Comparison of ENCODE assay signal across 33 cellular contexts in genomic region chr7:41326616-41327015, GRCh38.
"Had no signal": no experiment of that assay in that cellular context is flagged by ENCODE, and none has a peak within 500 bp of the region (broad histone marks: within the 10 kb centered on the region; RNA-seq: fewer than 3 reads in every experiment).

No MANE protein-coding gene starts in this region.

- FAIRE-seq: TTC549 had no signal

- DNase-seq: activated CD4-positive, alpha-beta memory T cell treated with anti-CD3 and anti-CD28 coated beads, Interleukin-2, amount 10 ng/mL, durations not matched to agents 7 days and 5 days; activated CD4-positive, alpha-beta T cell treated with anti-CD3 and anti-CD28 coated beads for 1 hour; activated CD4-positive, alpha-beta T cell treated with anti-CD3 and anti-CD28 coated beads for 36 hours; activated CD4-positive, alpha-beta T cell treated with anti-CD3 and anti-CD28 coated beads for 48 hours; activated CD4-positive, alpha-beta T cell treated with anti-CD3 and anti-CD28 coated beads, Interleukin-2, amount 10 ng/mL, durations not matched to agents 7 days and 5 days; activated CD4-positive, alpha-beta T cell treated with anti-CD3 and anti-CD28 coated beads, Interleukin-2, amount 50 U/mL, for 48 hours; activated CD4-positive, CD25-positive, alpha-beta regulatory T cell; activated CD8-positive, alpha-beta memory T cell treated with anti-CD3 and anti-CD28 coated beads for 24 hours; activated CD8-positive, alpha-beta memory T cell treated with anti-CD3 and anti-CD28 coated beads, Interleukin-2, amount 10 ng/mL, durations not matched to agents 7 days and 5 days; activated CD8-positive, alpha-beta memory T cell treated with anti-CD3 and anti-CD28 coated beads, Interleukin-2, amount 50 U/mL, for 48 hours; activated CD8-positive, alpha-beta T cell treated with anti-CD3 and anti-CD28 coated beads, Interleukin-2, amount 10 ng/mL, durations not matched to agents 7 days and 5 days; activated effector memory CD4-positive, alpha-beta T cell treated with Interleukin-2 at 50 U/mL for 16 hours; activated gamma-delta T cell; activated naive CD4-positive, alpha-beta T cell treated with anti-CD3 and anti-CD28 coated beads, Interleukin-2, amount 10 ng/mL, durations not matched to agents 7 days and 5 days; activated naive CD4-positive, alpha-beta T cell treated with Interleukin-2 at 50 U/mL for 16 hours; activated naive CD8-positive, alpha-beta T cell treated with anti-CD3 and anti-CD28 coated beads, Interleukin-2, amount 10 ng/mL, durations not matched to agents 7 days and 5 days; activated naive CD8-positive, alpha-beta T cell treated with anti-CD3 and anti-CD28 coated beads, Interleukin-2, amount 50 U/mL, for 24 hours; activated T-cell treated with anti-CD3 and anti-CD28 coated beads, Interleukin-2, amount 50 U/mL, for 24 hours; activated T-cell treated with anti-CD3 and anti-CD28 coated beads, Interleukin-2, amount 50 U/mL, for 48 hours; amygdala; anterior cingulate cortex; caudate nucleus; cerebellar nuclear complex; SW 1271; T-helper 1 cell; T-helper 2 cell; T-helper 9 cell; WERI-Rb-1 had no signal

- H3K27me3 ChIP-seq: ascending aorta, cardiac muscle cell had no signal

- H3K9me3 ChIP-seq: ascending aorta had no signal

- H3K36me3 ChIP-seq: ascending aorta, cardiac muscle cell, WERI-Rb-1 had no signal

- H3K4me1 ChIP-seq: ascending aorta had no signal

- H3K4me3 ChIP-seq: ascending aorta, cardiac muscle cell had no signal

- H3K27ac ChIP-seq: ascending aorta, cardiac muscle cell, WERI-Rb-1 had no signal

- ATAC-seq: activated CD4-positive, alpha-beta T cell treated with anti-CD3 and anti-CD28 coated beads for 36 hours; activated CD4-positive, CD25-positive, alpha-beta regulatory T cell treated with anti-CD3 and anti-CD28 coated beads, Interleukin-2, amount 50 U/mL, for 24 hours; activated CD8-positive, alpha-beta memory T cell treated with anti-CD3 and anti-CD28 coated beads, Interleukin-2, amount 10 ng/mL, durations not matched to agents 7 days and 5 days; activated CD8-positive, alpha-beta T cell treated with anti-CD3 and anti-CD28 coated beads, Interleukin-2, amount 10 ng/mL, durations not matched to agents 7 days and 5 days; activated naive CD8-positive, alpha-beta T cell treated with anti-CD3 and anti-CD28 coated beads, Interleukin-2, amount 50 U/mL, for 24 hours; WTC11 had no signal
